In the genomic region with DNA sequence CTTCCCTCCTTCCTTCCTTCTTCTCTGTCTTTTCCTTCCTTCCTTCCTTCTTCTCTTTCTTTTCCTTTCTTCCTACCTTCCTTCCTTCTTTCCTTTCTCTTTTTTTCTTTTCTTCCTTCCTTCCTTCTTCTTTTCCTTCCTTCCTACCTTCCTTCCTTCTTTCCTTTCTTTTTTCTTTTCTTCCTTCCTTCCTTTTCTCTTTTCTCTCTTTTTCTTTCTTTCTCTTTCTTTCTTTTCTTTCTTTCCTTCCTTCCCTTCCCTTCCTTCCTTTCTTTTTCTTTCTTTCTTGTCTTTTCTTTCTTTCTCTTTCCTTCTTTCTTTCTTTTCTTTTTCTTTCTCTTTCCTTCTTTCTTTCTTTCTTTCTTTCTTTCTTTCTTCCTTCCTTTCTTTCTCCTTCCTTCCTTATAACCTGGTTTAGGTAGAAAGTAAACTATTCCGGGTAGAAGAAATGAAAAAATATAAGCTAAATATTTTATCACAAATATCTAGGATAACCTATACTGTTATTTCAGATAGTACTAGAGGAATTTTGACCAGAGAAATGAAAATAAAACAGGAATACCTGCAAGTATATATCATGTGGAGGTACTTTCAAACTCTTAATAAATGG, we compare ENCODE assay signal across 21 cellular contexts.
DNase-seq lines count a peak whose midpoint lies in the region; ATAC-seq, FAIRE-seq and TF ChIP-seq lines count a peak whose summit lies in the region.
"Had no signal": no experiment of that assay in that cellular context is flagged by ENCODE, and none has a peak within 500 bp of the region (broad histone marks: within the 10 kb centered on the region; RNA-seq: fewer than 3 reads in every experiment).

No MANE protein-coding gene starts in this region.

- H3K36me3 ChIP-seq in HEK293 (ENCODE audit: control insufficient read depth in 2 of 2, insufficient read depth in 1 of 2, low read length in 2 of 2) (no peaks in the 10 kb centered on the region), K562 (ENCODE audit: control insufficient read depth, insufficient read depth, low read length) (no peaks in the 10 kb centered on the region), right atrium auricular region (no peaks in the 10 kb centered on the region)
- H3K36me3 ChIP-seq: BLaER1 treated with 17β-estradiol and CSF1 and Interleukin-3, amounts not matched to agents 10 nM and 100 nM had no signal

- POLR2A ChIA-PET in HEK293 (lab: Yijun Ruan, JAX) (no interaction called here), K562 (lab: Yijun Ruan, JAX) (no interaction called here)

- no peak for TF ChIP-seq RAD21 in K562 (CRISPR knock-in tag; conservative IDR thresholded peaks at IDR 0.05 in 1 of 2, IDR thresholded peaks at IDR 0.05 in 1 of 2)

- H3K9me3 Mint-ChIP-seq in CD14-positive monocyte: peaks cover 0 to 2% (median 0%) of the 10 kb centered on the region in 7 donors

- no peak for TF ChIP-seq POLR2A in K562 (conservative IDR thresholded peaks at IDR 0.05)

- no peak for FAIRE-seq in K562 (lab: Jason Lieb, UNC)
- FAIRE-seq: A204.1, D721Med, G401.6, GM12891, GM19239 had no signal

- H3K79me2 ChIP-seq in K562 (ENCODE audit: control insufficient read depth, insufficient read depth, low read length): no peaks in the 10 kb centered on the region

- no peak for DNase-seq in CD14-positive monocyte (ENCODE audit: low spot score)
- no peak for DNase-seq in K562 (ENCODE audit: extremely low read depth in 1 of 4, low spot score in 3 of 4)
- DNase-seq in right atrium auricular region (ENCODE audit: low spot score): no peak
- DNase-seq in foreskin melanocyte: no peak
- DNase-seq: 8988T; ACHN; Caco-2; Calu3; CD4-positive, alpha-beta memory T cell; CD4-positive, CD25-positive, alpha-beta regulatory T cell; DMS79 treated with DMSO at 0.1 percent for 48 hours; GF-D8 had no signal

- no peaks in the 10 kb centered on the region for H3K4me1 Mint-ChIP-seq in CD14-positive monocyte
- H3K4me1 Mint-ChIP-seq: CD4-positive, alpha-beta memory T cell; CD4-positive, CD25-positive, alpha-beta regulatory T cell had no signal

- ATAC-seq in K562 (no peak), GM21723 (IDR thresholded peaks at IDR 0.05; ENCODE audit: unreplicated experiment) (no peak)

- TF ChIP-seq CTCF in CD14-positive monocyte (IDR thresholded peaks at IDR 0.05) (peak; percentile 17), HEK293 (tag by site-specific recombination; IDR thresholded peaks at IDR 0.05) (no peak), K562 (IDR thresholded peaks at IDR 0.05 in 2 of 3, conservative IDR thresholded peaks at IDR 0.05 in 1 of 3; ENCODE audit: insufficient read depth in 2 of 3, low read depth in 1 of 3, low read length in 3 of 3) (no peak), right atrium auricular region (IDR thresholded peaks at IDR 0.05) (no peak)

- in situ Hi-C loops in K562 (cut with MboI): no loop called here

- H3K9me1 ChIP-seq in K562 (ENCODE audit: control insufficient read depth, insufficient read depth, low read length): no peaks in the 10 kb centered on the region

- no peak overlapping the region for H3K4me3 Mint-ChIP-seq in CD14-positive monocyte
- H3K4me3 Mint-ChIP-seq: CD4-positive, alpha-beta memory T cell; CD4-positive, CD25-positive, alpha-beta regulatory T cell had no signal

- H3K9ac ChIP-seq in K562 (ENCODE audit: insufficient read depth in 1 of 2, low read depth in 2 of 2, low read length in 2 of 2): no peak overlapping the region
- H3K9ac ChIP-seq: BLaER1 treated with 17β-estradiol and CSF1 and Interleukin-3, amounts not matched to agents 10 nM and 100 nM had no signal

- no peaks in the 10 kb centered on the region for H3K27me3 Mint-ChIP-seq in CD14-positive monocyte (ENCODE audit: low read depth in 3 of 3)
- H3K27me3 Mint-ChIP-seq: CD4-positive, alpha-beta memory T cell; CD4-positive, CD25-positive, alpha-beta regulatory T cell had no signal

- H3K27ac ChIP-seq in HEK293 (ENCODE audit: extremely low read depth, low read depth, low read length) (no peak overlapping the region), K562 (ENCODE audit: extremely low read depth, low read depth, low read length) (no peak overlapping the region), right atrium auricular region (no peak overlapping the region)
- H3K27ac ChIP-seq: BLaER1 treated with 17β-estradiol and CSF1 and Interleukin-3, amounts not matched to agents 10 nM and 100 nM; C4-2B had no signal

- no peak overlapping the region for H3K4me2 ChIP-seq in K562 (ENCODE audit: insufficient read depth, low read length)
- H3K4me2 ChIP-seq: BLaER1 treated with 17β-estradiol and CSF1 and Interleukin-3, amounts not matched to agents 10 nM and 100 nM had no signal

- H3K27ac Mint-ChIP-seq in CD14-positive monocyte: no peak overlapping the region
- H3K27ac Mint-ChIP-seq: CD4-positive, alpha-beta memory T cell; CD4-positive, CD25-positive, alpha-beta regulatory T cell had no signal

- no peaks in the 10 kb centered on the region for H3K27me3 ChIP-seq in K562 (ENCODE audit: control insufficient read depth in 2 of 2, insufficient read depth in 2 of 2, low read length in 2 of 2)
- no peaks in the 10 kb centered on the region for H3K27me3 ChIP-seq in right atrium auricular region
- H3K27me3 ChIP-seq: BLaER1 treated with 17β-estradiol and CSF1 and Interleukin-3, amounts not matched to agents 10 nM and 100 nM had no signal

- TSS peak; percentile 61 for BruUV-seq in K562 (replicated peaks; lab: Mats Ljungman, UMichigan)

- 91% methylated on average over 1 of the region's 1 CpG for WGBS in K562 (ENCODE audit: insufficient coverage, low coverage, missing lambda C conversion rate)

- H4K20me1 ChIP-seq in K562 (replicated peaks; ENCODE audit: control insufficient read depth, insufficient read depth, low read length): no peaks in the 10 kb centered on the region
- H4K20me1 ChIP-seq: BLaER1 treated with 17β-estradiol and CSF1 and Interleukin-3, amounts not matched to agents 10 nM and 100 nM had no signal

- H3K36me3 Mint-ChIP-seq in CD14-positive monocyte: no peaks in the 10 kb centered on the region
- H3K36me3 Mint-ChIP-seq: CD4-positive, alpha-beta memory T cell; CD4-positive, CD25-positive, alpha-beta regulatory T cell had no signal

- H3K9me3 ChIP-seq in HEK293 (ENCODE audit: control insufficient read depth, insufficient read depth, low read depth, low read length) (no peaks in the 10 kb centered on the region), K562 (replicated peaks; ENCODE audit: control insufficient read depth, insufficient read depth, low read depth, low read length) (no peaks in the 10 kb centered on the region), right atrium auricular region (no peaks in the 10 kb centered on the region)
- H3K9me3 ChIP-seq: BLaER1 treated with 17β-estradiol and CSF1 and Interleukin-3, amounts not matched to agents 10 nM and 100 nM; Caco-2 had no signal

- no peak overlapping the region for H2AFZ ChIP-seq in K562 (ENCODE audit: low read depth, low read length)

- CTCF ChIA-PET in HEK293 (lab: Yijun Ruan, JAX): interaction anchor here (0.6 kb wide), 2 partner anchors 921 to 1813 kb away, joined by 3 to 6 read pairs; no protein-coding TSS in a partner anchor
- CTCF ChIA-PET in K562 (lab: Yijun Ruan, JAX; ENCODE audit: low intra/inter-chr PET ratio): interaction anchor here (0.7 kb wide), 1 partner anchor 775 kb away, joined by 3 read pairs; no protein-coding TSS in a partner anchor

- H3K4me1 ChIP-seq in HEK293 (ENCODE audit: control insufficient read depth, insufficient read depth, low read length) (no peaks in the 10 kb centered on the region), K562 (replicated peaks in 1 of 2; ENCODE audit: control insufficient read depth in 2 of 2, insufficient read depth in 2 of 2, low read length in 2 of 2) (no peaks in the 10 kb centered on the region), right atrium auricular region (no peaks in the 10 kb centered on the region)
- H3K4me1 ChIP-seq: BLaER1 treated with 17β-estradiol and CSF1 and Interleukin-3, amounts not matched to agents 10 nM and 100 nM; Caco-2 had no signal

- intact Hi-C loops in CD14-positive monocyte (cut with micrococcal nuclease) (no loop called here), K562 (cut with micrococcal nuclease) (no loop called here)

- H3K4me3 ChIP-seq in HEK293 (ENCODE audit: low read depth, low read length) (no peak overlapping the region), K562 (no peak overlapping the region), right atrium auricular region (no peak overlapping the region)
- H3K4me3 ChIP-seq: BLaER1 treated with 17β-estradiol and CSF1 and Interleukin-3, amounts not matched to agents 10 nM and 100 nM had no signal

- TF ChIP-seq EP300 in K562 (IDR thresholded peaks at IDR 0.05; ENCODE audit: low read length): no peak

TF ChIP-seq in HEK293, 187 proteins besides CTCF, POLR2A, EP300 and RAD21 (continues in another document):
- TF ChIP-seq ZNF366 (tag by site-specific recombination; conservative IDR thresholded peaks at IDR 0.05) (peak; percentile 87), TCF7L2 (IDR thresholded peaks at IDR 0.05; ENCODE audit: borderline replicate concordance, low read depth, low read length) (no peak), ZBTB1 (tag by site-specific recombination; IDR thresholded peaks at IDR 0.05) (no peak), ZNF621 (tag by site-specific recombination; IDR thresholded peaks at IDR 0.05) (no peak), ZNF610 (tag by site-specific recombination; IDR thresholded peaks at IDR 0.05; ENCODE audit: borderline replicate concordance) (no peak), ZNF292 (tag by site-specific recombination; IDR thresholded peaks at IDR 0.05; ENCODE audit: borderline replicate concordance, low read depth) (no peak), ZNF626 (tag by site-specific recombination; IDR thresholded peaks at IDR 0.05) (no peak), PRDM1 (tag by site-specific recombination; IDR thresholded peaks at IDR 0.05) (peak; percentile 69), ZNF169 (tag by site-specific recombination; IDR thresholded peaks at IDR 0.05) (no peak)

TF ChIP-seq in K562, 482 proteins besides CTCF, POLR2A, EP300 and RAD21 (continues in another document):
- TF ChIP-seq NFIX (CRISPR knock-in tag; IDR thresholded peaks at IDR 0.05; ENCODE audit: low read depth) (no peak), PHF20 (IDR thresholded peaks at IDR 0.05; ENCODE audit: partially characterized antibody) (no peak), FOXA3 (CRISPR knock-in tag; conservative IDR thresholded peaks at IDR 0.05 in 1 of 2, IDR thresholded peaks at IDR 0.05 in 1 of 2) (no peak), ZBED1 (IDR thresholded peaks at IDR 0.05) (no peak), HCFC1 (IDR thresholded peaks at IDR 0.05; ENCODE audit: low read depth, low read length) (no peak), XRCC3 (IDR thresholded peaks at IDR 0.05) (no peak), ADNP (tag; IDR thresholded peaks at IDR 0.05) (no peak)
- TF ChIP-seq, protein P1, sequence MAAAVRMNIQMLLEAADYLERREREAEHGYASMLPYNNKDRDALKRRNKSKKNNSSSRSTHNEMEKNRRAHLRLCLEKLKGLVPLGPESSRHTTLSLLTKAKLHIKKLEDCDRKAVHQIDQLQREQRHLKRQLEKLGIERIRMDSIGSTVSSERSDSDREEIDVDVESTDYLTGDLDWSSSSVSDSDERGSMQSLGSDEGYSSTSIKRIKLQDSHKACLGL (CRISPR knock-in tag; IDR thresholded peaks at IDR 0.05; ENCODE audit: borderline replicate concordance, poor library complexity, severe bottlenecking): no peak
